Comparison of ENCODE assay signal across 8 cellular contexts in genomic region chr3:43071313-43071893, GRCh38. TPM values are rescaled to one million over a fixed set of nuclear protein-coding genes. Genes with fewer than 3 reads are reported as not detected.
DNase-seq lines count a peak whose midpoint lies in the region; ATAC-seq, FAIRE-seq and TF ChIP-seq lines count a peak whose summit lies in the region.
"Had no signal": no experiment of that assay in that cellular context is flagged by ENCODE, and none has a peak within 500 bp of the region (broad histone marks: within the 10 kb centered on the region; RNA-seq: fewer than 3 reads in every experiment).

No MANE protein-coding gene starts in this region.

- no peaks in the 10 kb centered on the region for H3K27me3 ChIP-seq in brain microvascular endothelial cell (replicated peaks)
- H3K27me3 ChIP-seq in naive thymus-derived CD4-positive, alpha-beta T cell (ENCODE audit: control insufficient read depth in 2 of 2, insufficient read depth in 2 of 2, low read length in 2 of 2), result no peaks in the 10 kb centered on the region
- H3K27me3 ChIP-seq in ascending aorta, result no peaks in the 10 kb centered on the region

- no peaks in the 10 kb centered on the region for H3K4me1 Mint-ChIP-seq in HFFc6 (ENCODE audit: low read depth)
- peaks cover 0 to 7% (median 0%) of the 10 kb centered on the region in 7 donors for H3K4me1 Mint-ChIP-seq in naive thymus-derived CD4-positive, alpha-beta T cell

- no peak overlapping the region for H3K27ac ChIP-seq in brain microvascular endothelial cell
- no peak overlapping the region for H3K27ac ChIP-seq in naive thymus-derived CD4-positive, alpha-beta T cell (ENCODE audit: low read depth, low read length)
- H3K27ac ChIP-seq in ascending aorta, result no peak overlapping the region

- no peaks in the 10 kb centered on the region for H3K36me3 Mint-ChIP-seq in HFFc6 (ENCODE audit: low read depth)
- H3K36me3 Mint-ChIP-seq in naive thymus-derived CD4-positive, alpha-beta T cell, result no peaks in the 10 kb centered on the region

- DNase-seq in D721Med (ENCODE audit: insufficient read length, low spot score) (no peak), HFFc6 (no peak), brain microvascular endothelial cell (no peak), ascending aorta (ENCODE audit: low spot score in 2 of 2) (no peak), NCI-H2171 (lab: John Stamatoyannopoulos, UW) (no peak), NCI-H1417 treated with DMSO at 0.1 percent for 48 hours (lab: John Stamatoyannopoulos, UW) (no peak)
- DNase-seq in naive thymus-derived CD4-positive, alpha-beta T cell, result peak in 6 of 9 donors; percentile 18 to 49 (median 30)
- DNase-seq: NCI-H1105 had no signal

- in situ Hi-C loops in brain microvascular endothelial cell (cut with HindIII; ENCODE audit: low pct_ligation_motif_present, low sequenced_read_pairs), result no loop called here

- peak; percentile 26 for TF ChIP-seq CTCF in D721Med (IDR thresholded peaks at IDR 0.05; ENCODE audit: insufficient read depth, missing control alignments)
- TF ChIP-seq CTCF in HFFc6 (IDR thresholded peaks at IDR 0.05), result peak; percentile 76
- peak; percentile 58 for TF ChIP-seq CTCF in brain microvascular endothelial cell (IDR thresholded peaks at IDR 0.05; ENCODE audit: low read depth, low read length, missing control alignments)
- TF ChIP-seq CTCF in ascending aorta (IDR thresholded peaks at IDR 0.05), result peak in 1 of 3 experiments; percentile 21

- H3K27me3 Mint-ChIP-seq in HFFc6 (ENCODE audit: insufficient read depth), result peaks cover 8% of the 10 kb centered on the region
- peaks cover 0 to 7% (median 0%) of the 10 kb centered on the region in 5 donors for H3K27me3 Mint-ChIP-seq in naive thymus-derived CD4-positive, alpha-beta T cell

- no peak overlapping the region for H3K27ac Mint-ChIP-seq in HFFc6
- no peak overlapping the region for H3K27ac Mint-ChIP-seq in naive thymus-derived CD4-positive, alpha-beta T cell

- FAIRE-seq in D721Med (lab: Jason Lieb, UNC), result no peak

- no peaks in the 10 kb centered on the region for H3K9me3 Mint-ChIP-seq in HFFc6
- H3K9me3 Mint-ChIP-seq in naive thymus-derived CD4-positive, alpha-beta T cell, result peaks cover 0 to 2% (median 0%) of the 10 kb centered on the region in 11 donors

- no peaks in the 10 kb centered on the region for H3K4me1 ChIP-seq in naive thymus-derived CD4-positive, alpha-beta T cell (ENCODE audit: control insufficient read depth in 2 of 2, insufficient read depth in 2 of 2, low read length in 2 of 2)
- no peaks in the 10 kb centered on the region for H3K4me1 ChIP-seq in ascending aorta

- POLR2A ChIA-PET in naive thymus-derived CD4-positive, alpha-beta T cell (lab: Charles Lee), result interaction anchor here (1.2 kb wide), 1 partner anchor 110 kb away, joined by 4 read pairs; no protein-coding TSS in a partner anchor

- H3K4me3 ChIP-seq in brain microvascular endothelial cell (ENCODE audit: low read depth, low read length) (no peak overlapping the region), ascending aorta (no peak overlapping the region)
- H3K4me3 ChIP-seq in naive thymus-derived CD4-positive, alpha-beta T cell (ENCODE audit: low read length), result no peak overlapping the region

- intact Hi-C loops in naive thymus-derived CD4-positive, alpha-beta T cell (cut with micrococcal nuclease), result loop anchor here (2.0 to 5.0 kb wide), 2 partner anchors 49 to 111 kb away; no protein-coding TSS in a partner anchor
- intact Hi-C loops in ascending aorta (cut with DNase I), result no loop called here

- no peak overlapping the region for H3K4me3 Mint-ChIP-seq in HFFc6
- no peak overlapping the region for H3K4me3 Mint-ChIP-seq in naive thymus-derived CD4-positive, alpha-beta T cell

- CTCF ChIA-PET in naive thymus-derived CD4-positive, alpha-beta T cell (lab: Charles Lee), result interaction anchor here (0.5 to 1.8 kb wide), 3 partner anchors 68 to 240 kb away, joined by 3 to 30 read pairs (median 8); no protein-coding TSS in a partner anchor

- no peaks in the 10 kb centered on the region for H3K36me3 ChIP-seq in brain microvascular endothelial cell (replicated peaks)
- H3K36me3 ChIP-seq in naive thymus-derived CD4-positive, alpha-beta T cell (ENCODE audit: control insufficient read depth in 2 of 3, insufficient read depth in 3 of 3, low read length in 3 of 3), result no peaks in the 10 kb centered on the region
- H3K36me3 ChIP-seq in ascending aorta, result no peaks in the 10 kb centered on the region

- no peaks in the 10 kb centered on the region for H3K9me3 ChIP-seq in naive thymus-derived CD4-positive, alpha-beta T cell (ENCODE audit: control insufficient read depth in 2 of 3, low read length in 3 of 3)
- peaks cover 0 to 3% of the 10 kb centered on the region in 2 donors for H3K9me3 ChIP-seq in ascending aorta

- ATAC-seq in naive thymus-derived CD4-positive, alpha-beta T cell, result no peak

RNA-seq across cellular contexts. Expression of gene POMGNT2, which starts 34.5 kb away (rescaled TPM):
- 10 to 100 TPM in 1 of 6 experiments, 1 to 10 TPM in 5; 6.7 to 10.4 (median 8.2) TPM for total RNA-seq in HFFc6 (2021; fragmentation: NEBNext Ultra II Directional; extraction: Animal tissue kit (Norgen Biotek cat#: 25700))
- 1 to 10 TPM; 3.5 to 7.9 (median 6.2) TPM for total RNA-seq in naive thymus-derived CD4-positive, alpha-beta T cell
- 10 to 100 TPM in 1 of 2 donors, 1 to 10 TPM in 1; 8.7 to 11.0 TPM for polyA plus RNA-seq in naive thymus-derived CD4-positive, alpha-beta T cell
- total RNA-seq in ascending aorta, result 14.5 TPM

Comparison
In these comparisons a context has a peak if more than half of its experiments do, and no peak if none do; other contexts are left out.
1. DNase-seq: peak in naive thymus-derived CD4-positive, alpha-beta T cell (6 of 9); none in D721Med (single experiment), HFFc6 (single experiment), brain microvascular endothelial cell (single experiment), ascending aorta (0 of 2), NCI-H2171 (single experiment) and NCI-H1417 treated with DMSO at 0.1 percent for 48 hours (single experiment).